In genomic region chrX:103686199-103687072, GRCh38 we compare ENCODE assay signal across 8 cellular contexts. TPM values are rescaled to one million over a fixed set of nuclear protein-coding genes. Genes with fewer than 3 reads are reported as not detected.
DNase-seq lines count a peak whose midpoint lies in the region; TF ChIP-seq lines count a peak whose summit lies in the region.

Gene MORF4L2, minus strand, starts transcription at chrX:103686699. Its CDS starts 9,672 bp downstream, at chrX:103677027.

- peak within 1 kb of the TSS; percentile 99 for H3K27ac ChIP-seq in temporal lobe (ENCODE audit: low read depth, low read length)

- no peak for TF ChIP-seq CTCF in HFF-Myc (IDR thresholded peaks at IDR 0.05; ENCODE audit: low read depth, low read length, missing control alignments)

- peak within 1 kb of the TSS; percentile 58 for H3K4me3 ChIP-seq in HFF-Myc (replicated peaks; ENCODE audit: low read depth, low read length)

- DNase-seq in GM04503 (ENCODE audit: low read depth) (peak; percentile 97), HFF-Myc (ENCODE audit: extremely low read depth, low read depth) (peak; percentile 96), NAMALWA (ENCODE audit: low spot score) (peak; percentile 96), SK-N-DZ (ENCODE audit: low spot score) (peak; percentile 99), germinal center (ENCODE audit: low spot score) (peak; percentile 84), nucleus accumbens (lab: John Stamatoyannopoulos, UW) (peak; percentile 33 to 94 (median 81))
- peak; percentile 85 for DNase-seq in activated naive CD4-positive, alpha-beta T cell treated with anti-CD3 and anti-CD28 coated beads, Interleukin-2, amount 50 U/mL, for 16 hours

RNA-seq across cellular contexts. Expression of gene MORF4L2, which starts in this region (rescaled TPM):
- polyA plus RNA-seq in SK-N-DZ (2014; cell fraction: cytosol; rRNA removed), result 893 and 1,065 TPM in 2 replicates
- polyA plus RNA-seq in SK-N-DZ (2014; cell fraction: nucleus; rRNA removed), result 519 and 539 TPM in 2 replicates
- total RNA-seq in temporal lobe, result 233 TPM

Comparison
In these comparisons a context has a peak if more than half of its experiments do, and no peak if none do; other contexts are left out.
1. Peak in every context shown above with its lines: DNase-seq, H3K4me3 ChIP-seq and H3K27ac ChIP-seq.